Comparison of ENCODE assay signal across 19 cellular contexts in the genomic region with DNA sequence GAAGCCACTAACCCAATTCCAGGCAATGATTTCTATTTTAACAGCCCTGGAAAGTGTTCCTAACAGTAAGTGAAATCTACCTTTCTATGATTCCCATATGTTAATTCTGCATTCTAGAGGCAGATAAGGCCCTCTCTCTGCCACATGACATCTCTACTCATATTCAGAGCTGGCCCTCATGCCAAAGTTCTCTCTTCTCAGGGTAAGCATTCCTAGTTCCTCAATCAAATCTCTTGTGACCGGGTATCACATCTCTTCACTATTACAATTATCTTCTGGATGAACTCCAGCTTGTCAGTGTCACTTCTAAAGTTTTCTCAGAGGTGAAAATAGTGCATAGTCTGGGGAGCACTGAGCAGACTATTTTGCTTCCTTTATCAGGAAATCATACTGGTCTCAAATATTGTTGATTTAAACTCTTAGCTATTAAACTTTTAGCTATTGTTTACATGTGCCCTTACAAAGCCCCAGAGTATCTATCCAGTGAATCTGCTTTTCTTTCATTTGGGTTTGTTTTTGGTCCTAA.
"Had no signal": no experiment of that assay in that cellular context is flagged by ENCODE, and none has a peak within 500 bp of the region (broad histone marks: within the 10 kb centered on the region; RNA-seq: fewer than 3 reads in every experiment).

No MANE protein-coding gene starts in this region.

- ATAC-seq: activated CD4-positive, CD25-positive, alpha-beta regulatory T cell treated with anti-CD3 and anti-CD28 coated beads, Interleukin-2, amount 50 U/mL, for 24 hours; effector memory CD8-positive, alpha-beta T cell had no signal

- H3K9me3 Mint-ChIP-seq: effector memory CD8-positive, alpha-beta T cell; immature natural killer cell had no signal

- DNase-seq: activated naive CD4-positive, alpha-beta T cell treated with Interleukin-2 at 50 U/mL for 16 hours; activated T-cell treated with anti-CD3 and anti-CD28 coated beads for 4 hours; anterior cingulate cortex; cerebellar nuclear complex; effector memory CD8-positive, alpha-beta T cell; foreskin melanocyte; immature natural killer cell; pancreas; retina; stimulated activated CD4-positive, alpha-beta T cell treated with anti-CD3 and anti-CD28 coated beads, Interleukin-15, amount 100 ng/mL, for 24 hours; stimulated activated CD4-positive, alpha-beta T cell treated with anti-CD3 and anti-CD28 coated beads, Interleukin-4, amount 100 ng/mL, for 1 hour; stimulated activated naive CD4-positive, alpha-beta T cell treated with Interleukin-2 at 50 U/mL for 16 hours; SW 1271 had no signal

- H3K4me3 ChIP-seq: breast epithelium, lung, pancreas, skin epidermis, suprapubic skin had no signal

- H3K36me3 Mint-ChIP-seq: immature natural killer cell had no signal

- H3K36me3 ChIP-seq: breast epithelium, pancreas, suprapubic skin had no signal

- H3K27me3 ChIP-seq: breast epithelium, pancreas, suprapubic skin had no signal

- H3K4me1 Mint-ChIP-seq: immature natural killer cell had no signal

- H3K27ac ChIP-seq: breast epithelium, epithelial cell of prostate, pancreas, suprapubic skin had no signal

- H3K4me3 Mint-ChIP-seq: effector memory CD8-positive, alpha-beta T cell; immature natural killer cell had no signal

- H3K27me3 Mint-ChIP-seq: effector memory CD8-positive, alpha-beta T cell had no signal

- H3K9me3 ChIP-seq: breast epithelium, pancreas, suprapubic skin had no signal

- H3K27ac Mint-ChIP-seq: immature natural killer cell had no signal
